14 cellular contexts compared by ENCODE assay signal in the genomic region with DNA sequence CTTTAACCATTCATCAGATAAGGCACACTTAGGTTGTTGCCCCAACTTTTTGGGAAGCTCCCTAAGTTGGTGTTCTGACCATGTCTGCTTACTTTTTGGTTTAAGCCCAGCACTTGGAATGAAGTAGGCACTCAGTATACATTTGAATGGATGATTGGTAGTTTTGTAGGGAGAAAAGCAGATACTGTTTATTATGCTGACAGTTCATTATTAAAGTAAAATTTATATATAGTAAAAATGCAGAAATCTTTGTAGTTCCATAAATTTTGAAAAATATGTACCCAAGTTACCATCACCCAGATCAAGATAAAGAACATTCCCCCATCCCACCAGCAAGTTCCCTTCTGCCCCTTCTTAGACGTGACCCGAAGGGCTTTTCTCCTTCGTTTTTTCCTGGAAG. TPM values are rescaled to one million over a fixed set of nuclear protein-coding genes. Genes with fewer than 3 reads are reported as not detected.
DNase-seq lines count a peak whose midpoint lies in the region; ATAC-seq, FAIRE-seq and TF ChIP-seq lines count a peak whose summit lies in the region.
"Had no signal": no experiment of that assay in that cellular context is flagged by ENCODE, and none has a peak within 500 bp of the region (broad histone marks: within the 10 kb centered on the region; RNA-seq: fewer than 3 reads in every experiment).

No MANE protein-coding gene starts in this region.

- H3K36me3 ChIP-seq in heart right ventricle: no peaks in the 10 kb centered on the region
- no peaks in the 10 kb centered on the region for H3K36me3 ChIP-seq in CD4-positive, CD25-positive, alpha-beta regulatory T cell (ENCODE audit: control insufficient read depth, insufficient read depth, low read length)
- no peaks in the 10 kb centered on the region for H3K36me3 ChIP-seq in K562 (ENCODE audit: control insufficient read depth, insufficient read depth, low read length)
- H3K36me3 ChIP-seq in sigmoid colon: no peaks in the 10 kb centered on the region
- H3K36me3 ChIP-seq in ovary: no peaks in the 10 kb centered on the region

- POLR2A ChIA-PET in K562 (lab: Yijun Ruan, JAX): no interaction called here

- no peaks in the 10 kb centered on the region for H4K20me1 ChIP-seq in K562 (replicated peaks; ENCODE audit: control insufficient read depth, insufficient read depth, low read length)

- DNase-seq in heart right ventricle (no peak), right cardiac atrium (no peak), K562 (ENCODE audit: extremely low read depth in 1 of 4, low spot score in 3 of 4) (no peak), sigmoid colon (no peak), ovary (no peak)
- no peak for DNase-seq in CD4-positive, CD25-positive, alpha-beta regulatory T cell
- DNase-seq: DMS53, HCEC 1CT, HFFc6 had no signal

- ATAC-seq in heart right ventricle (no peak), right cardiac atrium (no peak), K562 (no peak), HG03196 (IDR thresholded peaks at IDR 0.05; ENCODE audit: unreplicated experiment) (no peak)
- ATAC-seq in CD4-positive, CD25-positive, alpha-beta regulatory T cell (ENCODE audit: low read depth in 2 of 2): no peak
- ATAC-seq: A549 had no signal

- no peaks in the 10 kb centered on the region for H3K27me3 ChIP-seq in heart right ventricle
- no peaks in the 10 kb centered on the region for H3K27me3 ChIP-seq in right cardiac atrium (ENCODE audit: control insufficient read depth, insufficient read depth)
- no peaks in the 10 kb centered on the region for H3K27me3 ChIP-seq in CD4-positive, CD25-positive, alpha-beta regulatory T cell (ENCODE audit: control insufficient read depth, insufficient read depth, low read length)
- H3K27me3 ChIP-seq in K562 (ENCODE audit: control insufficient read depth in 2 of 2, insufficient read depth in 2 of 2, low read length in 2 of 2): no peaks in the 10 kb centered on the region
- H3K27me3 ChIP-seq in sigmoid colon: no peaks in the 10 kb centered on the region
- no peaks in the 10 kb centered on the region for H3K27me3 ChIP-seq in ovary

- H2AFZ ChIP-seq in K562 (ENCODE audit: low read depth, low read length): no peak overlapping the region

- no peaks in the 10 kb centered on the region for H3K9me1 ChIP-seq in K562 (ENCODE audit: control insufficient read depth, insufficient read depth, low read length)

- no peak for TF ChIP-seq RAD21 in K562 (CRISPR knock-in tag; conservative IDR thresholded peaks at IDR 0.05 in 1 of 2, IDR thresholded peaks at IDR 0.05 in 1 of 2)

- peak overlapping the region in 2 of 4 donors; percentile 44 to 56 for H3K4me3 Mint-ChIP-seq in CD4-positive, CD25-positive, alpha-beta regulatory T cell
- H3K4me3 Mint-ChIP-seq: HFFc6 had no signal

- no peak for FAIRE-seq in K562 (lab: Jason Lieb, UNC)
- FAIRE-seq: A549 had no signal

- peak overlapping the region in 2 of 3 donors; percentile 44 to 78 for H3K27ac Mint-ChIP-seq in CD4-positive, CD25-positive, alpha-beta regulatory T cell
- H3K27ac Mint-ChIP-seq: HFFc6 had no signal

- TF ChIP-seq CTCF in heart right ventricle (IDR thresholded peaks at IDR 0.05) (no peak), K562 (IDR thresholded peaks at IDR 0.05 in 2 of 3, conservative IDR thresholded peaks at IDR 0.05 in 1 of 3; ENCODE audit: insufficient read depth in 2 of 3, low read depth in 1 of 3, low read length in 3 of 3) (no peak), sigmoid colon (IDR thresholded peaks at IDR 0.05) (no peak), ovary (IDR thresholded peaks at IDR 0.05) (no peak)

- no TSS peak for BruUV-seq in K562 (replicated peaks; lab: Mats Ljungman, UMichigan)

- H3K27me3 Mint-ChIP-seq in CD4-positive, CD25-positive, alpha-beta regulatory T cell: no peaks in the 10 kb centered on the region

- H3K36me3 Mint-ChIP-seq in CD4-positive, CD25-positive, alpha-beta regulatory T cell: no peaks in the 10 kb centered on the region

- H3K9me3 Mint-ChIP-seq in CD4-positive, CD25-positive, alpha-beta regulatory T cell: no peaks in the 10 kb centered on the region
- H3K9me3 Mint-ChIP-seq: HFFc6 had no signal

- H3K9me3 ChIP-seq in heart right ventricle (no peaks in the 10 kb centered on the region), right cardiac atrium (ENCODE audit: control insufficient read depth, low read length) (no peaks in the 10 kb centered on the region), K562 (replicated peaks; ENCODE audit: control insufficient read depth, insufficient read depth, low read depth, low read length) (peaks cover 5% of the 10 kb centered on the region; the same call in 1 of the 2 replicates), sigmoid colon (no peaks in the 10 kb centered on the region), ovary (no peaks in the 10 kb centered on the region)
- no peaks in the 10 kb centered on the region for H3K9me3 ChIP-seq in CD4-positive, CD25-positive, alpha-beta regulatory T cell (ENCODE audit: control insufficient read depth in 2 of 2, low read length in 2 of 2)
- H3K9me3 ChIP-seq: A549 had no signal

- in situ Hi-C loops in K562 (cut with MboI): no loop called here

- no peak for TF ChIP-seq EP300 in K562 (IDR thresholded peaks at IDR 0.05; ENCODE audit: low read length)
- no peak for TF ChIP-seq EP300 in sigmoid colon (IDR thresholded peaks at IDR 0.05)
- TF ChIP-seq EP300 in ovary (IDR thresholded peaks at IDR 0.05): no peak

- CTCF ChIA-PET in K562 (lab: Yijun Ruan, JAX; ENCODE audit: low intra/inter-chr PET ratio): no interaction called here

- intact Hi-C loops in heart right ventricle (cut with DNase I) (loop anchor here in 1 of 10 donors (10.0 kb wide), 1 partner anchor 154 kb away; no protein-coding TSS in a partner anchor), right cardiac atrium (cut with DNase I) (no loop called here), K562 (cut with micrococcal nuclease) (no loop called here), sigmoid colon (cut with DNase I) (loop anchor here (5.0 kb wide), 1 partner anchor 201 kb away; no protein-coding TSS in a partner anchor), ovary (cut with DNase I) (no loop called here)

- no peaks in the 10 kb centered on the region; the same call in 2 of the 3 replicates for H3K79me2 ChIP-seq in K562 (ENCODE audit: control insufficient read depth, insufficient read depth, low read length)

- no peak overlapping the region for H3K9ac ChIP-seq in K562 (ENCODE audit: insufficient read depth in 1 of 2, low read depth in 2 of 2, low read length in 2 of 2)

- peaks cover 6 to 74% (median 30%) of the 10 kb centered on the region in 9 donors for H3K4me1 ChIP-seq in heart right ventricle
- peaks cover 4% of the 10 kb centered on the region for H3K4me1 ChIP-seq in right cardiac atrium (ENCODE audit: control insufficient read depth, insufficient read depth, low read length)
- peaks cover 71% of the 10 kb centered on the region for H3K4me1 ChIP-seq in CD4-positive, CD25-positive, alpha-beta regulatory T cell (ENCODE audit: control insufficient read depth, insufficient read depth, low read length, poor library complexity, severe bottlenecking)
- H3K4me1 ChIP-seq in K562 (replicated peaks in 1 of 2; ENCODE audit: control insufficient read depth in 2 of 2, insufficient read depth in 2 of 2, low read length in 2 of 2): peaks cover 12 to 72% of the 10 kb centered on the region in 2 experiments; a peak in 4 of 5 replicates
- peaks cover 0 to 80% (median 63%) of the 10 kb centered on the region in 4 donors for H3K4me1 ChIP-seq in sigmoid colon
- no peaks in the 10 kb centered on the region for H3K4me1 ChIP-seq in ovary (ENCODE audit: insufficient read depth)
- H3K4me1 ChIP-seq: A549 had no signal

- TF ChIP-seq POLR2A in K562 (conservative IDR thresholded peaks at IDR 0.05) (no peak), sigmoid colon (IDR thresholded peaks at IDR 0.05) (no peak), ovary (IDR thresholded peaks at IDR 0.05) (no peak)

- peaks cover 28 to 77% (median 59%) of the 10 kb centered on the region in 4 donors for H3K4me1 Mint-ChIP-seq in CD4-positive, CD25-positive, alpha-beta regulatory T cell

- 90 to 93% methylated on average over 3 of the region's 3 CpGs for WGBS in heart right ventricle, 2 donors
- 89% methylated on average over 3 of the region's 3 CpGs for WGBS in right cardiac atrium
- 65% methylated on average over 3 of the region's 3 CpGs for WGBS in K562 (ENCODE audit: insufficient coverage, low coverage, missing lambda C conversion rate)
- WGBS in sigmoid colon, 2 donors: 96 to 98% methylated on average over 3 of the region's 3 CpGs
- 86 to 92% (median 86%) methylated on average over 3 of the region's 3 CpGs for WGBS in ovary, 3 donors

- no peak overlapping the region for H3K4me2 ChIP-seq in K562 (ENCODE audit: insufficient read depth, low read length)
- H3K4me2 ChIP-seq: A549 had no signal

- H3K27ac ChIP-seq in heart right ventricle (peak overlapping the region in 8 of 10 donors; percentile 0 to 89 (median 78)), right cardiac atrium (ENCODE audit: low read length) (no peak overlapping the region), K562 (ENCODE audit: extremely low read depth, low read depth, low read length) (peak overlapping the region; percentile 45; the same call in 1 of the 3 replicates), sigmoid colon (peak overlapping the region in 3 of 4 donors; percentile 80 to 88 (median 86)), ovary (no peak overlapping the region)
- H3K27ac ChIP-seq in CD4-positive, CD25-positive, alpha-beta regulatory T cell (ENCODE audit: insufficient read depth, low read length, poor library complexity, severe bottlenecking): no peak overlapping the region
- H3K27ac ChIP-seq: A549 had no signal

- H3K4me3 ChIP-seq in heart right ventricle (no peak overlapping the region), right cardiac atrium (ENCODE audit: low read length) (no peak overlapping the region), K562 (no peak overlapping the region), sigmoid colon (no peak overlapping the region), ovary (no peak overlapping the region)
- no peak overlapping the region for H3K4me3 ChIP-seq in CD4-positive, CD25-positive, alpha-beta regulatory T cell (ENCODE audit: low read depth, low read length)
- H3K4me3 ChIP-seq: A549 had no signal

RNA-seq across cellular contexts. Expression of a gene that starts 35.4 kb away (rescaled TPM):
- total RNA-seq in heart right ventricle (not detected), right cardiac atrium (not detected), K562 (2014; rRNA removed) (not detected in 2 replicates), K562 (2014; rRNA removed; fragmentation: Illumina TruSeq; extraction: Trizol) (not detected in 2 replicates), K562 (2015; rRNA removed; fragmentation: Illumina TruSeq; extraction: Trizol) (not detected in 2 replicates), K562 (2021) (not detected in 2 replicates), sigmoid colon (not detected), ovary (not detected)
- polyA plus RNA-seq in heart right ventricle (not detected), right cardiac atrium (not detected), K562 (2011; rRNA removed) (not detected in 2 replicates), K562 (2014; fragmentation: Illumina TruSeq; extraction: Trizol) (not detected in 2 replicates), K562 (2014; fragmentation: Nextera tagmentation; extraction: Ambion mirVana) (not detected), K562 (2014; rRNA removed) (not detected in 2 replicates), sigmoid colon (not detected), ovary (not detected)
- total RNA-seq in CD4-positive, CD25-positive, alpha-beta regulatory T cell: not detected
- polyA plus RNA-seq in CD4-positive, CD25-positive, alpha-beta regulatory T cell: not detected
- total RNA-seq in K562 (2011; cell fraction: chromatin; rRNA removed; ENCODE audit: low replicate concordance): not detected in 2 replicates
- total RNA-seq in K562 (2011; cell fraction: nucleolus; rRNA removed): not detected in 2 replicates
- not detected in 2 replicates for total RNA-seq in K562 (2011; cell fraction: nucleoplasm; rRNA removed)
- polyA plus RNA-seq in K562 (2011; cell fraction: cytosol; rRNA removed): not detected in 2 replicates
- 0.07 TPM in 1 of 2 replicates, not detected in the other for polyA plus RNA-seq in K562 (2011; cell fraction: nucleus; rRNA removed)
- not detected in 2 replicates for polyA plus RNA-seq in K562 (2012)
- polyA minus RNA-seq in K562 (2011; rRNA and poly(A)+ RNA removed): not detected in 2 replicates
- polyA minus RNA-seq in K562 (2011; cell fraction: cytosol; rRNA and poly(A)+ RNA removed): not detected in 2 replicates
- not detected in 2 replicates for polyA minus RNA-seq in K562 (2011; cell fraction: nucleus; rRNA and poly(A)+ RNA removed)
- total RNA-seq: H4, HFFc6 had no signal
- polyA plus RNA-seq: A549, AG04450, BJ had no signal

RNA-seq across cellular contexts. Expression of a gene that starts 57.1 kb away (rescaled TPM):
- 10 to 100 TPM; 18.8 to 41.8 (median 36.8) TPM for total RNA-seq in heart right ventricle
- 10 to 100 TPM in 1 of 2 donors, 1 to 10 TPM in 1; 7.8 to 15.0 TPM for polyA plus RNA-seq in heart right ventricle
- total RNA-seq in right cardiac atrium: 10 to 100 TPM; 24.6 to 28.9 (median 28.1) TPM
- 18.1 TPM for polyA plus RNA-seq in right cardiac atrium
- 15.4 TPM for total RNA-seq in CD4-positive, CD25-positive, alpha-beta regulatory T cell
- polyA plus RNA-seq in CD4-positive, CD25-positive, alpha-beta regulatory T cell: 10 to 100 TPM; 37.2 to 58.7 (median 50.0) TPM
- total RNA-seq in K562 (2011; cell fraction: chromatin; rRNA removed; ENCODE audit: low replicate concordance): 15.9 and 26.9 TPM in 2 replicates
- 8.2 and 8.9 TPM in 2 replicates for total RNA-seq in K562 (2011; cell fraction: nucleolus; rRNA removed)
- total RNA-seq in K562 (2011; cell fraction: nucleoplasm; rRNA removed): 17.7 and 25.3 TPM in 2 replicates
- total RNA-seq in K562 (2014; rRNA removed): 7.6 and 17.3 TPM in 2 replicates
- total RNA-seq in K562 (2014; rRNA removed; fragmentation: Illumina TruSeq; extraction: Trizol): 30.3 and 31.7 TPM in 2 replicates
- 22.0 and 25.3 TPM in 2 replicates for total RNA-seq in K562 (2015; rRNA removed; fragmentation: Illumina TruSeq; extraction: Trizol)
- total RNA-seq in K562 (2021): 39.5 and 41.1 TPM in 2 replicates
- 16.3 and 34.0 TPM in 2 replicates for polyA plus RNA-seq in K562 (2011; rRNA removed)
- 27.1 and 27.6 TPM in 2 replicates for polyA plus RNA-seq in K562 (2011; cell fraction: cytosol; rRNA removed)
- 11.2 and 12.6 TPM in 2 replicates for polyA plus RNA-seq in K562 (2011; cell fraction: nucleus; rRNA removed)
- 21.7 and 32.9 TPM in 2 replicates for polyA plus RNA-seq in K562 (2012)
- 44.5 and 51.5 TPM in 2 replicates for polyA plus RNA-seq in K562 (2014; fragmentation: Illumina TruSeq; extraction: Trizol)
- 10 to 100 TPM; 12.4 to 21.8 TPM for polyA plus RNA-seq in K562 (2014; fragmentation: Nextera tagmentation; extraction: Ambion mirVana)
- 29.3 and 30.3 TPM in 2 replicates for polyA plus RNA-seq in K562 (2014; rRNA removed)
- 19.5 and 28.5 TPM in 2 replicates for polyA minus RNA-seq in K562 (2011; rRNA and poly(A)+ RNA removed)
- 7.9 and 9.1 TPM in 2 replicates for polyA minus RNA-seq in K562 (2011; cell fraction: cytosol; rRNA and poly(A)+ RNA removed)
- 2.6 and 4.1 TPM in 2 replicates for polyA minus RNA-seq in K562 (2011; cell fraction: nucleus; rRNA and poly(A)+ RNA removed)
- total RNA-seq in sigmoid colon: 1 to 10 TPM; 3.4 to 8.7 (median 5.6) TPM
- 10 to 100 TPM; 10.2 to 16.1 (median 10.2) TPM for polyA plus RNA-seq in sigmoid colon
- total RNA-seq in ovary: 10 to 100 TPM in 6 of 7 donors, 1 to 10 TPM in 1; 4.5 to 29.2 (median 21.9) TPM
- 10 to 100 TPM; 17.0 to 27.7 TPM for polyA plus RNA-seq in ovary

Comparison
In these comparisons a context has a peak if more than half of its experiments do, and no peak if none do; other contexts are left out.
1. H3K27ac ChIP-seq: peak in heart right ventricle (8 of 10), K562 (single experiment) and sigmoid colon (3 of 4); none in right cardiac atrium (single experiment), CD4-positive, CD25-positive, alpha-beta regulatory T cell (single experiment) and ovary (0 of 2).